ENCODE assay signal across 8 cellular contexts in genomic region chr17:44065668-44066203, GRCh38. TPM values are rescaled to one million over a fixed set of nuclear protein-coding genes. Genes with fewer than 3 reads are reported as not detected.
A peak's percentile ranks its signal among the peaks of the same experiment; 100 is the strongest.
DNase-seq lines count a peak whose midpoint lies in the region; ATAC-seq and TF ChIP-seq lines count a peak whose summit lies in the region.

No MANE protein-coding gene starts in this region.

- H3K36me3 ChIP-seq in skeletal muscle tissue (ENCODE audit: control insufficient read depth in 3 of 3, insufficient read depth in 3 of 3, low read length in 3 of 3), result peaks cover 3 to 20% (median 12%) of the 10 kb centered on the region in 3 donors

- H3K9me3 Mint-ChIP-seq in activated CD4-positive, alpha-beta T cell treated with anti-CD3 and anti-CD28 coated beads, Interleukin-2, amount 10 ng/mL, durations not matched to agents 7 days and 5 days, result no peaks in the 10 kb centered on the region
- H3K9me3 Mint-ChIP-seq in activated T-cell treated with anti-CD3 and anti-CD28 coated beads, Interleukin-2, amount 50 U/mL, for 24 hours, result no peaks in the 10 kb centered on the region
- H3K9me3 Mint-ChIP-seq in glutamatergic neuron (ENCODE audit: unreplicated experiment), result peaks cover 8% of the 10 kb centered on the region

- peaks cover 53% of the 10 kb centered on the region for H3K4me1 Mint-ChIP-seq in activated CD4-positive, alpha-beta T cell treated with anti-CD3 and anti-CD28 coated beads, Interleukin-2, amount 10 ng/mL, durations not matched to agents 7 days and 5 days
- H3K4me1 Mint-ChIP-seq in activated T-cell treated with anti-CD3 and anti-CD28 coated beads, Interleukin-2, amount 50 U/mL, for 24 hours (ENCODE audit: low read depth), result peaks cover 60% of the 10 kb centered on the region
- peaks cover 9% of the 10 kb centered on the region for H3K4me1 Mint-ChIP-seq in glutamatergic neuron (ENCODE audit: low read depth, unreplicated experiment)

- H3K27ac ChIP-seq in skeletal muscle tissue (ENCODE audit: low read depth, low read length), result peak overlapping the region; percentile 93

- H3K9ac ChIP-seq in skeletal muscle tissue (ENCODE audit: low read depth in 1 of 3, low read length in 3 of 3), result peak overlapping the region; percentile 71 to 90 (median 82)

- peak overlapping the region; percentile 98 for H3K4me3 Mint-ChIP-seq in activated CD4-positive, alpha-beta T cell treated with anti-CD3 and anti-CD28 coated beads, Interleukin-2, amount 10 ng/mL, durations not matched to agents 7 days and 5 days
- peak overlapping the region; percentile 97 for H3K4me3 Mint-ChIP-seq in activated T-cell treated with anti-CD3 and anti-CD28 coated beads, Interleukin-2, amount 50 U/mL, for 24 hours
- H3K4me3 Mint-ChIP-seq in glutamatergic neuron (ENCODE audit: unreplicated experiment), result peak overlapping the region; percentile 97

- H3K4me3 ChIP-seq in skeletal muscle tissue (ENCODE audit: low read length in 3 of 3), result peak overlapping the region; percentile 77 to 87 (median 82)

- CTCF ChIA-PET in activated CD4-positive, alpha-beta T cell treated with anti-CD3 and anti-CD28 coated beads, Interleukin-2, amount 10 ng/mL, durations not matched to agents 7 days and 5 days (lab: Charles Lee), result interaction anchor here (0.6 to 1.4 kb wide), 3 partner anchors 23 to 439 kb away, joined by 3 to 10 read pairs (median 5); no protein-coding TSS in a partner anchor

- no peaks in the 10 kb centered on the region for H3K9me3 ChIP-seq in skeletal muscle tissue (ENCODE audit: control insufficient read depth in 3 of 3, low read length in 3 of 3)

- H3K27ac Mint-ChIP-seq in activated CD4-positive, alpha-beta T cell treated with anti-CD3 and anti-CD28 coated beads, Interleukin-2, amount 10 ng/mL, durations not matched to agents 7 days and 5 days, result peak overlapping the region; percentile 93
- peak overlapping the region; percentile 94 for H3K27ac Mint-ChIP-seq in activated T-cell treated with anti-CD3 and anti-CD28 coated beads, Interleukin-2, amount 50 U/mL, for 24 hours
- H3K27ac Mint-ChIP-seq in glutamatergic neuron (ENCODE audit: unreplicated experiment), result peak overlapping the region; percentile 79

- ATAC-seq in GM18868 (IDR thresholded peaks at IDR 0.05; ENCODE audit: unreplicated experiment) (no peak), HG03442 (IDR thresholded peaks at IDR 0.05; ENCODE audit: unreplicated experiment) (no peak)

- no peaks in the 10 kb centered on the region for H3K27me3 ChIP-seq in skeletal muscle tissue (ENCODE audit: control insufficient read depth in 3 of 3, insufficient read depth in 3 of 3, low read length in 3 of 3)

- peaks cover 14 to 25% (median 21%) of the 10 kb centered on the region in 3 donors for H3K4me1 ChIP-seq in skeletal muscle tissue (ENCODE audit: control insufficient read depth in 3 of 3, insufficient read depth in 3 of 3, low read length in 3 of 3)

- peaks cover 32% of the 10 kb centered on the region for H3K36me3 Mint-ChIP-seq in activated CD4-positive, alpha-beta T cell treated with anti-CD3 and anti-CD28 coated beads, Interleukin-2, amount 10 ng/mL, durations not matched to agents 7 days and 5 days (ENCODE audit: low read depth)
- peaks cover 47% of the 10 kb centered on the region for H3K36me3 Mint-ChIP-seq in activated T-cell treated with anti-CD3 and anti-CD28 coated beads, Interleukin-2, amount 50 U/mL, for 24 hours (ENCODE audit: low read depth)
- H3K36me3 Mint-ChIP-seq in glutamatergic neuron (ENCODE audit: unreplicated experiment), result no peaks in the 10 kb centered on the region

- no peak for TF ChIP-seq CTCF in glutamatergic neuron (IDR thresholded peaks at IDR 0.05; ENCODE audit: partially characterized antibody, unreplicated experiment)

- H3K27me3 Mint-ChIP-seq in activated CD4-positive, alpha-beta T cell treated with anti-CD3 and anti-CD28 coated beads, Interleukin-2, amount 10 ng/mL, durations not matched to agents 7 days and 5 days, result no peaks in the 10 kb centered on the region
- H3K27me3 Mint-ChIP-seq in activated T-cell treated with anti-CD3 and anti-CD28 coated beads, Interleukin-2, amount 50 U/mL, for 24 hours, result no peaks in the 10 kb centered on the region
- H3K27me3 Mint-ChIP-seq in glutamatergic neuron (ENCODE audit: unreplicated experiment), result peaks cover 4% of the 10 kb centered on the region

- no peak for DNase-seq in activated CD4-positive, alpha-beta T cell treated with anti-CD3 and anti-CD28 coated beads, Interleukin-2, amount 10 ng/mL, durations not matched to agents 7 days and 5 days
- DNase-seq in activated CD4-positive, alpha-beta T cell treated with anti-CD3 and anti-CD28 coated beads, Interleukin-2, amount 50 U/mL, for 4 hours, result no peak
- peak; percentile 58 for DNase-seq in activated T-cell treated with anti-CD3 and anti-CD28 coated beads, Interleukin-2, amount 50 U/mL, for 24 hours
- no peak for DNase-seq in glutamatergic neuron
- DNase-seq in GM19240 (ENCODE audit: insufficient read length, low spot score), result no peak

- POLR2A ChIA-PET in activated CD4-positive, alpha-beta T cell treated with anti-CD3 and anti-CD28 coated beads, Interleukin-2, amount 10 ng/mL, durations not matched to agents 7 days and 5 days (lab: Charles Lee), result no interaction called here

RNA-seq across cellular contexts. Expression of gene LSM12, which starts 0.7 kb away (rescaled TPM):
- 10 to 100 TPM; 59.3 to 64.8 TPM for total RNA-seq in activated CD4-positive, alpha-beta T cell treated with anti-CD3 and anti-CD28 coated beads, Interleukin-2, amount 10 ng/mL, durations not matched to agents 7 days and 5 days
- total RNA-seq in glutamatergic neuron (ENCODE audit: unreplicated experiment) (57.9 TPM), skeletal muscle tissue (13.6 TPM)

RNA-seq across cellular contexts. Expression of gene G6PC3, which starts 4.8 kb away (rescaled TPM):
- 10 to 100 TPM; 18.1 to 25.2 TPM for total RNA-seq in activated CD4-positive, alpha-beta T cell treated with anti-CD3 and anti-CD28 coated beads, Interleukin-2, amount 10 ng/mL, durations not matched to agents 7 days and 5 days
- total RNA-seq in glutamatergic neuron (ENCODE audit: unreplicated experiment) (51.2 TPM), skeletal muscle tissue (13.0 TPM)

RNA-seq across cellular contexts. Expression of gene TMEM101, which starts 51.0 kb away (rescaled TPM):
- 10 to 100 TPM; 25.6 to 28.8 TPM for total RNA-seq in activated CD4-positive, alpha-beta T cell treated with anti-CD3 and anti-CD28 coated beads, Interleukin-2, amount 10 ng/mL, durations not matched to agents 7 days and 5 days
- total RNA-seq in glutamatergic neuron (ENCODE audit: unreplicated experiment) (22.6 TPM), skeletal muscle tissue (67.3 TPM)

RNA-seq across cellular contexts. Expression of gene HDAC5, which starts 57.7 kb away (rescaled TPM):
- 10 to 100 TPM; 27.0 to 32.3 TPM for total RNA-seq in activated CD4-positive, alpha-beta T cell treated with anti-CD3 and anti-CD28 coated beads, Interleukin-2, amount 10 ng/mL, durations not matched to agents 7 days and 5 days
- total RNA-seq in glutamatergic neuron (ENCODE audit: unreplicated experiment) (185 TPM), skeletal muscle tissue (44.4 TPM)
